ENCODE assay signal across 12 cellular contexts in genomic region chr18:2976218-2976617, GRCh38. TPM values are rescaled to one million over a fixed set of nuclear protein-coding genes. Genes with fewer than 3 reads are reported as not detected.
A peak's percentile ranks its signal among the peaks of the same experiment; 100 is the strongest.
DNase-seq lines count a peak whose midpoint lies in the region; ATAC-seq and TF ChIP-seq lines count a peak whose summit lies in the region.
"Had no signal": no experiment of that assay in that cellular context is flagged by ENCODE, and none has a peak within 500 bp of the region (broad histone marks: within the 10 kb centered on the region; RNA-seq: fewer than 3 reads in every experiment).

No MANE protein-coding gene starts in this region.

- peak overlapping the region; percentile 69 for H3K27ac Mint-ChIP-seq in T-helper 2 cell treated with Interferon-gamma antibody and Interleukin-4, amounts not matched to agents 5 μg/mL and 100 μg/mL, for 36 hours
- H3K27ac Mint-ChIP-seq in activated CD8-positive, alpha-beta T cell treated with anti-CD3 and anti-CD28 coated beads for 36 hours: peak overlapping the region; percentile 89

- POLR2A ChIA-PET in activated CD8-positive, alpha-beta T cell treated with anti-CD3 and anti-CD28 coated beads for 36 hours (lab: Charles Lee): interaction anchor here (0.8 to 10.9 kb wide), 3 partner anchors 9 to 321 kb away, joined by 3 to 207 read pairs (median 12); partner anchors contain the start of gene SMCHD1

- DNase-seq in T-helper 2 cell treated with Interferon-gamma antibody and Interleukin-4, amounts not matched to agents 5 μg/mL and 100 μg/mL, for 36 hours (ENCODE audit: low spot score): no peak
- DNase-seq in T-helper 2 cell: no peak
- no peak for DNase-seq in activated CD8-positive, alpha-beta T cell treated with anti-CD3 and anti-CD28 coated beads for 36 hours
- DNase-seq in hepatocyte (ENCODE audit: low spot score): peak; percentile 41
- DNase-seq in spleen: no peak
- DNase-seq in NCI-H2171 treated with DMSO at 0.1 percent for 48 hours (lab: John Stamatoyannopoulos, UW): no peak
- DNase-seq: retina, SW 1271 had no signal

- H3K4me3 ChIP-seq in hepatocyte (no peak overlapping the region), spleen (no peak overlapping the region)
- H3K4me3 ChIP-seq: suprapubic skin had no signal

- H3K4me2 ChIP-seq in hepatocyte: peak overlapping the region; percentile 57

- no peak for TF ChIP-seq CTCF in activated CD8-positive, alpha-beta T cell treated with anti-CD3 and anti-CD28 coated beads for 36 hours (IDR thresholded peaks at IDR 0.05)
- no peak for TF ChIP-seq CTCF in hepatocyte (IDR thresholded peaks at IDR 0.05; ENCODE audit: poor library complexity)
- no peak for TF ChIP-seq CTCF in spleen (IDR thresholded peaks at IDR 0.05 in 8 of 11, conservative IDR thresholded peaks at IDR 0.05 in 3 of 11)

- H3K9me3 ChIP-seq in hepatocyte (ENCODE audit: low read depth) (no peaks in the 10 kb centered on the region), spleen (no peaks in the 10 kb centered on the region)
- H3K9me3 ChIP-seq: suprapubic skin had no signal

- H3K27me3 Mint-ChIP-seq in T-helper 2 cell treated with Interferon-gamma antibody and Interleukin-4, amounts not matched to agents 5 μg/mL and 100 μg/mL, for 36 hours (ENCODE audit: low read depth): no peaks in the 10 kb centered on the region
- no peaks in the 10 kb centered on the region for H3K27me3 Mint-ChIP-seq in activated CD8-positive, alpha-beta T cell treated with anti-CD3 and anti-CD28 coated beads for 36 hours

- TF ChIP-seq POLR2A in spleen (IDR thresholded peaks at IDR 0.05): no peak

- no peaks in the 10 kb centered on the region for H4K20me1 ChIP-seq in hepatocyte (ENCODE audit: insufficient read depth, poor library complexity, severe bottlenecking)

- H3K27ac ChIP-seq in hepatocyte (peak overlapping the region; percentile 77), spleen (peak overlapping the region in 6 of 8 donors; percentile 7 to 94 (median 88))
- H3K27ac ChIP-seq: 22Rv1, suprapubic skin had no signal

- no peak for ATAC-seq in activated CD8-positive, alpha-beta T cell treated with anti-CD3 and anti-CD28 coated beads for 36 hours
- ATAC-seq in HG03135 (IDR thresholded peaks at IDR 0.05; ENCODE audit: unreplicated experiment) (no peak), HG02852 (IDR thresholded peaks at IDR 0.05; ENCODE audit: unreplicated experiment) (no peak)

- peaks cover 41% of the 10 kb centered on the region for H3K36me3 Mint-ChIP-seq in T-helper 2 cell treated with Interferon-gamma antibody and Interleukin-4, amounts not matched to agents 5 μg/mL and 100 μg/mL, for 36 hours (ENCODE audit: low read depth)
- H3K36me3 Mint-ChIP-seq in activated CD8-positive, alpha-beta T cell treated with anti-CD3 and anti-CD28 coated beads for 36 hours (ENCODE audit: low read depth): peaks cover 72% of the 10 kb centered on the region

- CTCF ChIA-PET in activated CD8-positive, alpha-beta T cell treated with anti-CD3 and anti-CD28 coated beads for 36 hours (lab: Charles Lee): interaction anchor here (0.7 to 11.8 kb wide), 9 partner anchors 8 to 279 kb away, joined by 3 to 128 read pairs (median 7); no protein-coding TSS in a partner anchor

- intact Hi-C loops in activated CD8-positive, alpha-beta T cell treated with anti-CD3 and anti-CD28 coated beads for 36 hours (cut with micrococcal nuclease): no loop called here
- intact Hi-C loops in spleen (cut with DNase I; ENCODE audit: low total_unique reads): no loop called here

- no peaks in the 10 kb centered on the region for H3K9me2 ChIP-seq in hepatocyte (replicated peaks; ENCODE audit: insufficient read depth)

- H3K36me3 ChIP-seq in hepatocyte (replicated peaks; ENCODE audit: insufficient read depth, low read depth) (no peaks in the 10 kb centered on the region), spleen (peaks cover 0 to 6% (median 0%) of the 10 kb centered on the region in 6 donors)
- H3K36me3 ChIP-seq: suprapubic skin had no signal

- H3K4me1 ChIP-seq in hepatocyte (ENCODE audit: insufficient read depth): peaks cover 47% of the 10 kb centered on the region
- H3K4me1 ChIP-seq in spleen: peaks cover 28 to 99% (median 84%) of the 10 kb centered on the region in 6 donors

- peak overlapping the region; percentile 50 for H3K4me3 Mint-ChIP-seq in T-helper 2 cell treated with Interferon-gamma antibody and Interleukin-4, amounts not matched to agents 5 μg/mL and 100 μg/mL, for 36 hours
- H3K4me3 Mint-ChIP-seq in activated CD8-positive, alpha-beta T cell treated with anti-CD3 and anti-CD28 coated beads for 36 hours: peak overlapping the region; percentile 48

- H3K79me2 ChIP-seq in hepatocyte: peaks cover 95% of the 10 kb centered on the region

- no peaks in the 10 kb centered on the region for H3K9me3 Mint-ChIP-seq in T-helper 2 cell treated with Interferon-gamma antibody and Interleukin-4, amounts not matched to agents 5 μg/mL and 100 μg/mL, for 36 hours
- no peaks in the 10 kb centered on the region for H3K9me3 Mint-ChIP-seq in activated CD8-positive, alpha-beta T cell treated with anti-CD3 and anti-CD28 coated beads for 36 hours

- WGBS in hepatocyte (ENCODE audit: low lambda C conversion rate, missing lambda C conversion rate): 9% methylated on average over 3 of the region's 3 CpGs
- 66 to 74% (median 73%) methylated on average over 3 of the region's 3 CpGs for WGBS in spleen, 5 donors

- peaks cover 75% of the 10 kb centered on the region for H3K4me1 Mint-ChIP-seq in T-helper 2 cell treated with Interferon-gamma antibody and Interleukin-4, amounts not matched to agents 5 μg/mL and 100 μg/mL, for 36 hours (ENCODE audit: low read depth)
- peaks cover 84% of the 10 kb centered on the region for H3K4me1 Mint-ChIP-seq in activated CD8-positive, alpha-beta T cell treated with anti-CD3 and anti-CD28 coated beads for 36 hours (ENCODE audit: low read depth)

- H3K27me3 ChIP-seq in hepatocyte (no peaks in the 10 kb centered on the region), spleen (replicated peaks in 1 of 7) (no peaks in the 10 kb centered on the region)
- H3K27me3 ChIP-seq: suprapubic skin had no signal

- H2AFZ ChIP-seq in hepatocyte: no peak overlapping the region

RNA-seq across cellular contexts. Expression of gene LPIN2, which starts 36.7 kb away (rescaled TPM):
- total RNA-seq in activated CD8-positive, alpha-beta T cell treated with anti-CD3 and anti-CD28 coated beads for 36 hours: 10 to 100 TPM; 95.5 to 95.7 TPM
- total RNA-seq in hepatocyte: 62.1 and 71.2 TPM in 2 replicates
- 28.2 and 29.1 TPM in 2 replicates for polyA plus RNA-seq in hepatocyte
- 10 to 100 TPM; 44.8 to 79.7 (median 61.5) TPM for total RNA-seq in spleen
- 1 to 10 TPM; 4.0 to 9.6 (median 5.8) TPM for polyA plus RNA-seq in spleen
